ENCODE assay signal across 20 cellular contexts in genomic region chr7:104482362-104483042, GRCh38.
DNase-seq lines count a peak whose midpoint lies in the region; ATAC-seq and TF ChIP-seq lines count a peak whose summit lies in the region.
"Had no signal": no experiment of that assay in that cellular context is flagged by ENCODE, and none has a peak within 500 bp of the region (broad histone marks: within the 10 kb centered on the region; RNA-seq: fewer than 3 reads in every experiment).

No MANE protein-coding gene starts in this region.

- H3K27me3 Mint-ChIP-seq in activated CD4-positive, alpha-beta memory T cell treated with anti-CD3 and anti-CD28 coated beads, Interleukin-2, amount 10 ng/mL, durations not matched to agents 7 days and 5 days, result no peaks in the 10 kb centered on the region
- H3K27me3 Mint-ChIP-seq: dendritic cell treated with granulocyte-macrophage colony-stimulating factor and Interleukin-4, amounts not matched to agents 40 ng/mL and 50 ng/mL, for 4 days had no signal

- ATAC-seq in GM21576 (IDR thresholded peaks at IDR 0.05; ENCODE audit: unreplicated experiment), result no peak
- ATAC-seq in foreskin keratinocyte, result no peak
- ATAC-seq: natural killer cell treated with Interleukin-12 subunit alpha and Interleukin-12 subunit beta and Interleukin-15 and Interleukin-18, amount 100 ng/mL, for 72 hours; psoas muscle; stimulated activated naive CD8-positive, alpha-beta T cell treated with anti-CD3 and anti-CD28 coated beads, Interleukin-15, Interleukin-2, amounts not matched to agents 100 U/mL and 50 U/mL, for 24 hours; WTC11 had no signal

- no peak overlapping the region for H3K27ac ChIP-seq in foreskin keratinocyte
- H3K27ac ChIP-seq: ascending aorta, psoas muscle, uterus had no signal

- H3K27ac Mint-ChIP-seq in activated CD4-positive, alpha-beta memory T cell treated with anti-CD3 and anti-CD28 coated beads, Interleukin-2, amount 10 ng/mL, durations not matched to agents 7 days and 5 days, result no peak overlapping the region
- H3K27ac Mint-ChIP-seq: dendritic cell treated with granulocyte-macrophage colony-stimulating factor and Interleukin-4, amounts not matched to agents 40 ng/mL and 50 ng/mL, for 4 days; memory B cell; natural killer cell treated with Interleukin-12 subunit alpha and Interleukin-12 subunit beta and Interleukin-15 and Interleukin-18, amount 100 ng/mL, for 72 hours; WTC11 had no signal

- POLR2A ChIA-PET in activated CD4-positive, alpha-beta memory T cell treated with anti-CD3 and anti-CD28 coated beads, Interleukin-2, amount 10 ng/mL, durations not matched to agents 7 days and 5 days (lab: Charles Lee), result no interaction called here

- no peaks in the 10 kb centered on the region for H3K4me1 ChIP-seq in foreskin keratinocyte
- H3K4me1 ChIP-seq: ascending aorta, psoas muscle, uterus had no signal

- H3K27me3 ChIP-seq in foreskin keratinocyte, result no peaks in the 10 kb centered on the region
- H3K27me3 ChIP-seq: ascending aorta, uterus had no signal

- peak; percentile 90 for DNase-seq in DMS 273 treated with DMSO at 0.1 percent for 48 hours (lab: John Stamatoyannopoulos, UW)
- peak; percentile 79 for DNase-seq in NCI-H128 (lab: John Stamatoyannopoulos, UW; ENCODE audit: unreplicated experiment)
- peak; percentile 80 for DNase-seq in NCI-H524 treated with DMSO at 0.1 percent for 48 hours (lab: John Stamatoyannopoulos, UW)
- peak; percentile 82 for DNase-seq in cerebellum (ENCODE audit: low spot score)
- DNase-seq in HT-29 (ENCODE audit: low spot score), result no peak
- DNase-seq in activated CD4-positive, alpha-beta memory T cell treated with anti-CD3 and anti-CD28 coated beads, Interleukin-2, amount 10 ng/mL, durations not matched to agents 7 days and 5 days, result no peak
- DNase-seq in foreskin keratinocyte, result no peak
- DNase-seq: activated effector memory CD4-positive, alpha-beta T cell treated with Interleukin-2 at 50 U/mL for 16 hours; Calu3; Kasumi-1; NCI-H226; psoas muscle; stimulated activated naive CD8-positive, alpha-beta T cell treated with anti-CD3 and anti-CD28 coated beads, Interleukin-15, Interleukin-2, amounts not matched to agents 100 U/mL and 50 U/mL, for 24 hours; uterus had no signal

- no peaks in the 10 kb centered on the region for H3K36me3 Mint-ChIP-seq in activated CD4-positive, alpha-beta memory T cell treated with anti-CD3 and anti-CD28 coated beads, Interleukin-2, amount 10 ng/mL, durations not matched to agents 7 days and 5 days (ENCODE audit: low read depth)
- H3K36me3 Mint-ChIP-seq: memory B cell; natural killer cell treated with Interleukin-12 subunit alpha and Interleukin-12 subunit beta and Interleukin-15 and Interleukin-18, amount 100 ng/mL, for 72 hours; WTC11 had no signal

- H3K4me3 Mint-ChIP-seq in activated CD4-positive, alpha-beta memory T cell treated with anti-CD3 and anti-CD28 coated beads, Interleukin-2, amount 10 ng/mL, durations not matched to agents 7 days and 5 days, result no peak overlapping the region
- H3K4me3 Mint-ChIP-seq: dendritic cell treated with granulocyte-macrophage colony-stimulating factor and Interleukin-4, amounts not matched to agents 40 ng/mL and 50 ng/mL, for 4 days; memory B cell; natural killer cell treated with Interleukin-12 subunit alpha and Interleukin-12 subunit beta and Interleukin-15 and Interleukin-18, amount 100 ng/mL, for 72 hours; WTC11 had no signal

- no peaks in the 10 kb centered on the region for H3K9me3 Mint-ChIP-seq in activated CD4-positive, alpha-beta memory T cell treated with anti-CD3 and anti-CD28 coated beads, Interleukin-2, amount 10 ng/mL, durations not matched to agents 7 days and 5 days
- H3K9me3 Mint-ChIP-seq: dendritic cell treated with granulocyte-macrophage colony-stimulating factor and Interleukin-4, amounts not matched to agents 40 ng/mL and 50 ng/mL, for 4 days; WTC11 had no signal

- no peak for TF ChIP-seq CTCF in foreskin keratinocyte (conservative IDR thresholded peaks at IDR 0.05)

- H3K4me1 Mint-ChIP-seq in activated CD4-positive, alpha-beta memory T cell treated with anti-CD3 and anti-CD28 coated beads, Interleukin-2, amount 10 ng/mL, durations not matched to agents 7 days and 5 days, result no peaks in the 10 kb centered on the region
- H3K4me1 Mint-ChIP-seq: memory B cell had no signal

- CTCF ChIA-PET in activated CD4-positive, alpha-beta memory T cell treated with anti-CD3 and anti-CD28 coated beads, Interleukin-2, amount 10 ng/mL, durations not matched to agents 7 days and 5 days (lab: Charles Lee), result no interaction called here

Comparison
In these comparisons a context has a peak if more than half of its experiments do, and no peak if none do; other contexts are left out.
1. DNase-seq: peak in DMS 273 treated with DMSO at 0.1 percent for 48 hours (single experiment), NCI-H128 (single experiment), NCI-H524 treated with DMSO at 0.1 percent for 48 hours (single experiment) and cerebellum (single experiment); none in HT-29 (single experiment), activated CD4-positive, alpha-beta memory T cell treated with anti-CD3 and anti-CD28 coated beads, Interleukin-2, amount 10 ng/mL, durations not matched to agents 7 days and 5 days (single experiment) and foreskin keratinocyte (0 of 2).